In genomic region chr14:104953097-104953496, GRCh38 we compare ENCODE assay signal across 25 cellular contexts. TPM values are rescaled to one million over a fixed set of nuclear protein-coding genes. Genes with fewer than 3 reads are reported as not detected.
"Had no signal": no experiment of that assay in that cellular context is flagged by ENCODE, and none has a peak within 500 bp of the region (broad histone marks: within the 10 kb centered on the region; RNA-seq: fewer than 3 reads in every experiment).

No MANE protein-coding gene starts in this region.

- H3K4me1 ChIP-seq: adrenal gland, heart left ventricle, pancreas had no signal

- H3K4me2 ChIP-seq: SK-N-SH had no signal

- H3K4me1 Mint-ChIP-seq: activated CD4-positive, alpha-beta T cell treated with anti-CD3 and anti-CD28 coated beads, Interleukin-2, amount 10 ng/mL, durations not matched to agents 7 days and 5 days; activated naive CD4-positive, alpha-beta T cell treated with anti-CD3 and anti-CD28 coated beads, Interleukin-2, amount 50 U/mL, for 24 hours; mesothelial cell of epicardium; natural killer cell had no signal

- H3K9ac ChIP-seq: SK-N-SH had no signal

- H3K9me3 ChIP-seq: adrenal gland, gastroesophageal sphincter, heart left ventricle, pancreas, SK-N-SH, thoracic aorta had no signal

- H3K36me3 ChIP-seq: adrenal gland, heart left ventricle, pancreas had no signal

- ATAC-seq: activated CD8-positive, alpha-beta T cell treated with anti-CD3 and anti-CD28 coated beads, Interleukin-2, amount 10 ng/mL, durations not matched to agents 7 days and 5 days; gastroesophageal sphincter; heart left ventricle; natural killer cell; pancreas; sciatic nerve had no signal

- H3K27me3 ChIP-seq: gastroesophageal sphincter, pancreas had no signal

- H3K27ac Mint-ChIP-seq: activated CD4-positive, alpha-beta T cell treated with anti-CD3 and anti-CD28 coated beads, Interleukin-2, amount 10 ng/mL, durations not matched to agents 7 days and 5 days; activated CD8-positive, alpha-beta T cell treated with anti-CD3 and anti-CD28 coated beads, Interleukin-2, amount 10 ng/mL, durations not matched to agents 7 days and 5 days; activated T-helper 1 cell treated with anti-CD3 and anti-CD28 coated beads, Interleukin-12 subunit alpha, Interleukin-12 subunit beta, Interleukin-2, Interleukin-4 antibody, amounts not matched to agents 30 ng/mL and 10 ng/mL and 1 ng/mL, durations not matched to agents 14 hours and 24 hours and 36 hours; mesothelial cell of epicardium; natural killer cell; T-helper 2 cell treated with Interferon-gamma antibody and Interleukin-4, amounts not matched to agents 5 μg/mL and 100 μg/mL, for 36 hours; type B pancreatic cell had no signal

- H3K9me2 ChIP-seq: SK-N-SH had no signal

- H3K27ac ChIP-seq: adrenal gland, coronary artery, epithelial cell of prostate, gastroesophageal sphincter, heart left ventricle, pancreas, thoracic aorta, VCaP had no signal

- DNase-seq: activated CD4-positive, alpha-beta T cell treated with anti-CD3 and anti-CD28 coated beads, Interleukin-2, amount 10 ng/mL, durations not matched to agents 7 days and 5 days; activated CD4-positive, CD25-positive, alpha-beta regulatory T cell treated with anti-CD3 and anti-CD28 coated beads, Interleukin-2, amount 50 U/mL, for 72 hours; activated CD8-positive, alpha-beta T cell treated with anti-CD3 and anti-CD28 coated beads, Interleukin-2, amount 10 ng/mL, durations not matched to agents 7 days and 5 days; activated gamma-delta T cell; natural killer cell; SK-N-SH; small intestine; stimulated activated CD4-positive, alpha-beta T cell treated with anti-CD3 and anti-CD28 coated beads, Interleukin-2, amount 100 ng/mL, for 48 hours; stimulated activated CD8-positive, alpha-beta memory T cell treated with anti-CD3 and anti-CD28 coated beads, Interleukin-4, amount 100 ng/mL, for 48 hours; stimulated activated naive CD4-positive, alpha-beta T cell had no signal

- H3K36me3 Mint-ChIP-seq: activated naive CD4-positive, alpha-beta T cell treated with anti-CD3 and anti-CD28 coated beads, Interleukin-2, amount 50 U/mL, for 24 hours; mesothelial cell of epicardium; natural killer cell; type B pancreatic cell had no signal

- H3K4me3 ChIP-seq: adrenal gland, coronary artery, gastroesophageal sphincter, heart left ventricle, pancreas, thoracic aorta had no signal

- H3K9me3 Mint-ChIP-seq: activated CD4-positive, alpha-beta T cell treated with anti-CD3 and anti-CD28 coated beads, Interleukin-2, amount 10 ng/mL, durations not matched to agents 7 days and 5 days; activated naive CD4-positive, alpha-beta T cell treated with anti-CD3 and anti-CD28 coated beads, Interleukin-2, amount 50 U/mL, for 24 hours; activated T-helper 1 cell treated with anti-CD3 and anti-CD28 coated beads, Interleukin-12 subunit alpha, Interleukin-12 subunit beta, Interleukin-2, Interleukin-4 antibody, amounts not matched to agents 30 ng/mL and 10 ng/mL and 1 ng/mL, durations not matched to agents 14 hours and 24 hours and 36 hours; mesothelial cell of epicardium; natural killer cell; T-helper 2 cell treated with Interferon-gamma antibody and Interleukin-4, amounts not matched to agents 5 μg/mL and 100 μg/mL, for 36 hours; type B pancreatic cell had no signal

- H3K4me3 Mint-ChIP-seq: activated CD4-positive, alpha-beta T cell treated with anti-CD3 and anti-CD28 coated beads, Interleukin-2, amount 10 ng/mL, durations not matched to agents 7 days and 5 days; activated CD8-positive, alpha-beta T cell treated with anti-CD3 and anti-CD28 coated beads, Interleukin-2, amount 10 ng/mL, durations not matched to agents 7 days and 5 days; activated naive CD4-positive, alpha-beta T cell treated with anti-CD3 and anti-CD28 coated beads, Interleukin-2, amount 50 U/mL, for 24 hours; activated T-helper 1 cell treated with anti-CD3 and anti-CD28 coated beads, Interleukin-12 subunit alpha, Interleukin-12 subunit beta, Interleukin-2, Interleukin-4 antibody, amounts not matched to agents 30 ng/mL and 10 ng/mL and 1 ng/mL, durations not matched to agents 14 hours and 24 hours and 36 hours; mesothelial cell of epicardium; natural killer cell; T-helper 2 cell treated with Interferon-gamma antibody and Interleukin-4, amounts not matched to agents 5 μg/mL and 100 μg/mL, for 36 hours; type B pancreatic cell had no signal

RNA-seq across cellular contexts. Expression of gene AHNAK2, which starts 25.1 kb away (rescaled TPM):
- total RNA-seq: activated CD4-positive, alpha-beta T cell treated with anti-CD3 and anti-CD28 coated beads, Interleukin-2, amount 10 ng/mL, durations not matched to agents 7 days and 5 days; activated CD8-positive, alpha-beta T cell treated with anti-CD3 and anti-CD28 coated beads, Interleukin-2, amount 10 ng/mL, durations not matched to agents 7 days and 5 days had no signal

RNA-seq across cellular contexts. Expression of gene PLD4, which starts 28.4 kb away (rescaled TPM):
- total RNA-seq: activated CD4-positive, alpha-beta T cell treated with anti-CD3 and anti-CD28 coated beads, Interleukin-2, amount 10 ng/mL, durations not matched to agents 7 days and 5 days; activated CD8-positive, alpha-beta T cell treated with anti-CD3 and anti-CD28 coated beads, Interleukin-2, amount 10 ng/mL, durations not matched to agents 7 days and 5 days; lung microvascular endothelial cell had no signal
